8 cellular contexts compared by ENCODE assay signal in genomic region chr19:34364830-34365462, GRCh38. TPM values are rescaled to one million over a fixed set of nuclear protein-coding genes. Genes with fewer than 3 reads are reported as not detected.
DNase-seq lines count a peak whose midpoint lies in the region; ATAC-seq and TF ChIP-seq lines count a peak whose summit lies in the region.

Gene GPI (plus strand): TSS chr19:34365196. CDS start chr19:34365267, 71 bp downstream.

- H3K9me3 Mint-ChIP-seq in activated B cell treated with CpG ODN at 0.5 μM for 24 hours, result no peaks in the 10 kb centered on the region

- 0 to 1% (median 1%) methylated on average over 32 to 67 of the region's 67 CpGs for WGBS in spleen, 5 donors

- peaks cover 0 to 35% (median 28%) of the 10 kb centered on the region in 6 donors for H3K36me3 ChIP-seq in spleen

- POLR2A ChIA-PET in activated B cell treated with CpG ODN at 0.5 μM for 24 hours (lab: Charles Lee), result interaction anchor here (0.7 to 2.2 kb wide), 5 partner anchors 9 to 193 kb away, joined by 3 to 9 read pairs (median 3); partner anchors contain the start of genes LSM14A, PDCD2L and UBA2

- peak; percentile 55 for DNase-seq in NCI-H2196 treated with DMSO at 0.1 percent for 48 hours (lab: John Stamatoyannopoulos, UW; ENCODE audit: unreplicated experiment)
- DNase-seq in activated B cell treated with CpG ODN at 0.5 μM for 24 hours, result peak; percentile 68
- peak; percentile 30 to 51 for DNase-seq in cardiac fibroblast (ENCODE audit: low read depth in 2 of 2)
- DNase-seq in iris pigment epithelial cell (ENCODE audit: low read depth), result peak; percentile 43
- DNase-seq in spleen, result peak; percentile 94
- DNase-seq in NCI-H1048 (lab: John Stamatoyannopoulos, UW), result no peak

- peak within 1 kb of the TSS; percentile 95 for H3K4me3 Mint-ChIP-seq in activated B cell treated with CpG ODN at 0.5 μM for 24 hours

- CTCF ChIA-PET in activated B cell treated with CpG ODN at 0.5 μM for 24 hours (lab: Charles Lee), result no interaction called here

- intact Hi-C loops in activated B cell treated with CpG ODN at 0.5 μM for 24 hours (cut with micrococcal nuclease) (loop anchor here (10.0 kb wide), 1 partner anchor 990 kb away; the partner anchor contains the start of gene CEBPG), spleen (cut with DNase I; ENCODE audit: low total_unique reads) (no loop called here)

- peak within 1 kb of the TSS; percentile 73 for H3K27ac Mint-ChIP-seq in activated B cell treated with CpG ODN at 0.5 μM for 24 hours

- peaks cover 11 to 50% (median 32%) of the 10 kb centered on the region in 6 donors for H3K4me1 ChIP-seq in spleen

- H3K9me3 ChIP-seq in spleen, result no peaks in the 10 kb centered on the region

- H3K4me3 ChIP-seq in cardiac fibroblast (replicated peaks in 1 of 2; ENCODE audit: low read depth in 2 of 2, low read length in 2 of 2) (peak within 1 kb of the TSS; percentile 82 to 85), spleen (peak within 1 kb of the TSS; percentile 82 to 100 (median 98))

- no peak for TF ChIP-seq CTCF in activated B cell treated with CpG ODN at 0.5 μM for 24 hours (IDR thresholded peaks at IDR 0.05)
- no peak for TF ChIP-seq CTCF in cardiac fibroblast (IDR thresholded peaks at IDR 0.05; ENCODE audit: low read depth, low read length)
- no peak for TF ChIP-seq CTCF in spleen (IDR thresholded peaks at IDR 0.05 in 8 of 11, conservative IDR thresholded peaks at IDR 0.05 in 3 of 11)

- peak; percentile 55 for ATAC-seq in HG03025 (IDR thresholded peaks at IDR 0.05; ENCODE audit: low FRiP score, unreplicated experiment)
- ATAC-seq in activated B cell treated with CpG ODN at 0.5 μM for 24 hours (ENCODE audit: low read depth), result peak; percentile 95

- peaks cover 29% of the 10 kb centered on the region for H3K36me3 Mint-ChIP-seq in activated B cell treated with CpG ODN at 0.5 μM for 24 hours (ENCODE audit: low read depth)

- TF ChIP-seq POLR2A in GM18526 (IDR thresholded peaks at IDR 0.05; ENCODE audit: extremely low read depth, insufficient read length) (peak; percentile 93), spleen (IDR thresholded peaks at IDR 0.05) (peak in 1 of 3 donors; percentile 9)

- H3K27ac ChIP-seq in spleen, result peak within 1 kb of the TSS; percentile 74 to 92 (median 86)

- H3K27me3 Mint-ChIP-seq in activated B cell treated with CpG ODN at 0.5 μM for 24 hours, result no peaks in the 10 kb centered on the region

- peaks cover 25% of the 10 kb centered on the region for H3K4me1 Mint-ChIP-seq in activated B cell treated with CpG ODN at 0.5 μM for 24 hours

- H3K27me3 ChIP-seq in spleen (replicated peaks in 1 of 7), result no peaks in the 10 kb centered on the region

RNA-seq across cellular contexts. Expression of gene GPI, which starts in this region (rescaled TPM):
- total RNA-seq in activated B cell treated with CpG ODN at 0.5 μM for 24 hours (144 and 151 TPM in 2 replicates), spleen (100 to 1,000 TPM in 6 of 7 donors, 10 to 100 TPM in 1; 96.6 to 257 (median 171) TPM)
- polyA plus RNA-seq in spleen, result 10 to 100 TPM; 57.5 to 76.9 (median 63.7) TPM
